ENCODE assay signal across 12 cellular contexts in genomic region chr2:183359867-183360266, GRCh38.
DNase-seq lines count a peak whose midpoint lies in the region; ATAC-seq and TF ChIP-seq lines count a peak whose summit lies in the region.
"Had no signal": no experiment of that assay in that cellular context is flagged by ENCODE, and none has a peak within 500 bp of the region (broad histone marks: within the 10 kb centered on the region; RNA-seq: fewer than 3 reads in every experiment).

No MANE protein-coding gene starts in this region.

- TF ChIP-seq EP300 in neural cell (conservative IDR thresholded peaks at IDR 0.05; ENCODE audit: poor library complexity, severe bottlenecking): no peak

- TF ChIP-seq RAD21 in neural cell (conservative IDR thresholded peaks at IDR 0.05): peak; percentile 51

- H3K9me2 ChIP-seq in neural cell (ENCODE audit: insufficient read depth, low read length): no peaks in the 10 kb centered on the region

- DNase-seq in GM03348 (ENCODE audit: low spot score) (peak; percentile 7), MG63 (peak; percentile 3), choroid plexus epithelial cell (ENCODE audit: low read depth) (peak; percentile 51), islet precursor cell (no peak)
- DNase-seq: activated CD8-positive, alpha-beta memory T cell treated with anti-CD3 and anti-CD28 coated beads, Interleukin-2, amount 10 ng/mL, durations not matched to agents 7 days and 5 days; activated naive CD8-positive, alpha-beta T cell treated with anti-CD3 and anti-CD28 coated beads, Interleukin-2, amount 50 U/mL, for 24 hours; effector CD8-positive, alpha-beta T cell; NCI-H2029; right cardiac atrium had no signal

- TF ChIP-seq CTCF in choroid plexus epithelial cell (conservative IDR thresholded peaks at IDR 0.05; ENCODE audit: low read depth, low read length): peak; percentile 55
- peak; percentile 43 for TF ChIP-seq CTCF in neural cell (IDR thresholded peaks at IDR 0.05; ENCODE audit: poor library complexity, severe bottlenecking)

- no peaks in the 10 kb centered on the region for H3K9me3 ChIP-seq in MG63
- H3K9me3 ChIP-seq in neural cell (ENCODE audit: low read length): no peaks in the 10 kb centered on the region

- no peaks in the 10 kb centered on the region for H3F3A ChIP-seq in neural cell (ENCODE audit: insufficient read depth, low read length, poor library complexity, severe bottlenecking)

- no peak overlapping the region for H3K4me2 ChIP-seq in neural cell (ENCODE audit: low read length)

- no peaks in the 10 kb centered on the region for H3K27me3 ChIP-seq in MG63
- H3K27me3 ChIP-seq in neural cell (ENCODE audit: insufficient read depth, low read depth, low read length): no peaks in the 10 kb centered on the region

- H3K27ac ChIP-seq in neural cell (ENCODE audit: low read length): no peak overlapping the region

- no peaks in the 10 kb centered on the region for H3K79me2 ChIP-seq in neural cell (replicated peaks; ENCODE audit: insufficient read depth, low read length)

- H3K4me3 ChIP-seq in MG63: no peak overlapping the region
- H3K4me3 ChIP-seq in choroid plexus epithelial cell (ENCODE audit: low read depth, low read length): no peak overlapping the region
- H3K4me3 ChIP-seq in neural cell (ENCODE audit: low read length): no peak overlapping the region

- no peaks in the 10 kb centered on the region for H3K36me3 ChIP-seq in MG63
- H3K36me3 ChIP-seq in neural cell (ENCODE audit: insufficient read depth, low read length): no peaks in the 10 kb centered on the region

- no peaks in the 10 kb centered on the region for H4K20me1 ChIP-seq in neural cell (ENCODE audit: insufficient read depth)

- H3K9ac ChIP-seq in neural cell (ENCODE audit: low read length): no peak overlapping the region

- ATAC-seq in GM19351 (IDR thresholded peaks at IDR 0.05; ENCODE audit: unreplicated experiment) (no peak), GM21529 (IDR thresholded peaks at IDR 0.05; ENCODE audit: unreplicated experiment) (no peak)
- ATAC-seq: activated CD8-positive, alpha-beta memory T cell treated with anti-CD3 and anti-CD28 coated beads, Interleukin-2, amount 10 ng/mL, durations not matched to agents 7 days and 5 days; activated naive CD8-positive, alpha-beta T cell treated with anti-CD3 and anti-CD28 coated beads, Interleukin-2, amount 50 U/mL, for 24 hours; right cardiac atrium had no signal

- no peak overlapping the region for H2AFZ ChIP-seq in neural cell (ENCODE audit: low read depth, low read length)

TF ChIP-seq in neural cell, 6 proteins besides CTCF, POLR2A, EP300 and RAD21:
- TF ChIP-seq SMC3 (conservative IDR thresholded peaks at IDR 0.05; ENCODE audit: poor library complexity) (peak; percentile 43), EZH2 (IDR thresholded peaks at IDR 0.05; ENCODE audit: borderline replicate concordance, insufficient read depth, low read length, poor library complexity, severe bottlenecking) (no peak)
- TF ChIP-seq, protein P1, sequence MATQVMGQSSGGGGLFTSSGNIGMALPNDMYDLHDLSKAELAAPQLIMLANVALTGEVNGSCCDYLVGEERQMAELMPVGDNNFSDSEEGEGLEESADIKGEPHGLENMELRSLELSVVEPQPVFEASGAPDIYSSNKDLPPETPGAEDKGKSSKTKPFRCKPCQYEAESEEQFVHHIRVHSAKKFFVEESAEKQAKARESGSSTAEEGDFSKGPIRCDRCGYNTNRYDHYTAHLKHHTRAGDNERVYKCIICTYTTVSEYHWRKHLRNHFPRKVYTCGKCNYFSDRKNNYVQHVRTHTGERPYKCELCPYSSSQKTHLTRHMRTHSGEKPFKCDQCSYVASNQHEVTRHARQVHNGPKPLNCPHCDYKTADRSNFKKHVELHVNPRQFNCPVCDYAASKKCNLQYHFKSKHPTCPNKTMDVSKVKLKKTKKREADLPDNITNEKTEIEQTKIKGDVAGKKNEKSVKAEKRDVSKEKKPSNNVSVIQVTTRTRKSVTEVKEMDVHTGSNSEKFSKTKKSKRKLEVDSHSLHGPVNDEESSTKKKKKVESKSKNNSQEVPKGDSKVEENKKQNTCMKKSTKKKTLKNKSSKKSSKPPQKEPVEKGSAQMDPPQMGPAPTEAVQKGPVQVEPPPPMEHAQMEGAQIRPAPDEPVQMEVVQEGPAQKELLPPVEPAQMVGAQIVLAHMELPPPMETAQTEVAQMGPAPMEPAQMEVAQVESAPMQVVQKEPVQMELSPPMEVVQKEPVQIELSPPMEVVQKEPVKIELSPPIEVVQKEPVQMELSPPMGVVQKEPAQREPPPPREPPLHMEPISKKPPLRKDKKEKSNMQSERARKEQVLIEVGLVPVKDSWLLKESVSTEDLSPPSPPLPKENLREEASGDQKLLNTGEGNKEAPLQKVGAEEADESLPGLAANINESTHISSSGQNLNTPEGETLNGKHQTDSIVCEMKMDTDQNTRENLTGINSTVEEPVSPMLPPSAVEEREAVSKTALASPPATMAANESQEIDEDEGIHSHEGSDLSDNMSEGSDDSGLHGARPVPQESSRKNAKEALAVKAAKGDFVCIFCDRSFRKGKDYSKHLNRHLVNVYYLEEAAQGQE (IDR thresholded peaks at IDR 0.05; ENCODE audit: borderline replicate concordance): no peak
